Comparison of ENCODE assay signal across 25 cellular contexts in the genomic region with DNA sequence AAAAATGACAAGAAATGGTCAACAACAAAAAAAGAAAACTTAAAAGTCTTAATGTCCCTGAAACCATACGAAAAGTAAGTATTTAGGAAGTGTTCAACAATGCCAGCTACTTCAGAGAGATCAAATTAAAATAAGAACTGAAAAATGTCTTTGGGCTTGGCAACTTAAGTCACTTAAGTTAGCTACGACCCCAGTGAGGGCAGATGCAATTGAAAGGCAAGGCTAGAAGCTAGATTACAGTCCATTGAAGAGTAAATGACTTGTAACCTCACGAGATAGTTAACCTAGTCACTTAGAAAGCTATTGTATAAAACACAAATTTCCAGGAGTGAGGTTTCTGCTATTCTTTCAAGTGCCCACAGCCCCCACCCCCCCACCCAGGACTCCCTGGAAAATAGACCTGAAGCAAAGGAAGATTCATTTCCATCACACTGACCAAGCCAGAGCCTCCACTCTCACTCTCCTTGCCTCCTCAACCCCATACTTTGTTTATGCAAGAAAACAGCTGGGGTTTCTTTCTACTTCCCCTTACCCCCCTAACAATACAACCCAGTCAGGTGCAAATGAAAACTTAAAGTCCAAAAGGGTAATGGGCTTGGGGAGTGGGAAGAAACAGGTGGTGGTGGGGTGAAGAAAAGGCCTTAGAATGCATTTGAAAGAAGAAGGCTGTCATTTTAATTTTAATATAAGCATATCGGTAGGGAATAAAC. TPM values are rescaled to one million over a fixed set of nuclear protein-coding genes. Genes with fewer than 3 reads are reported as not detected.
DNase-seq lines count a peak whose midpoint lies in the region; ATAC-seq, FAIRE-seq and TF ChIP-seq lines count a peak whose summit lies in the region.
"Had no signal": no experiment of that assay in that cellular context is flagged by ENCODE, and none has a peak within 500 bp of the region (broad histone marks: within the 10 kb centered on the region; RNA-seq: fewer than 3 reads in every experiment).

No MANE protein-coding gene starts in this region.

- peaks cover 2% of the 10 kb centered on the region for H3K36me3 ChIP-seq in mammary epithelial cell (ENCODE audit: insufficient read depth, low read length)
- H3K36me3 ChIP-seq: pancreas, right atrium auricular region, SJCRH30 had no signal

- no peak overlapping the region for H3K4me3 ChIP-seq in mammary epithelial cell (replicated peaks in 1 of 3; ENCODE audit: insufficient read depth in 1 of 3, low read depth in 2 of 3, low read length in 3 of 3)
- H3K4me3 ChIP-seq: body of pancreas, left lung, pancreas, right atrium auricular region, SJCRH30, tibial artery had no signal

- TF ChIP-seq POLR2A in GM12891 (IDR thresholded peaks at IDR 0.05; ENCODE audit: low read depth, low read length), result no peak

- H3K4me1 Mint-ChIP-seq in T-helper 17 cell, result peaks cover 11% of the 10 kb centered on the region
- H3K4me1 Mint-ChIP-seq: immature natural killer cell, nephron had no signal

- H3K4me2 ChIP-seq in mammary epithelial cell (ENCODE audit: insufficient read depth, low read depth, low read length), result no peak overlapping the region

- CTCF ChIA-PET in mammary epithelial cell (lab: Charles Lee; ENCODE audit: low non-redundant PET), result no interaction called here

- in situ Hi-C loops in mammary epithelial cell (cut with MboI; ENCODE audit: low sequenced_read_pairs in 2 of 2), result no loop called here

- H3K4me3 Mint-ChIP-seq in T-helper 17 cell, result no peak overlapping the region
- H3K4me3 Mint-ChIP-seq: CD4-positive, alpha-beta T cell; immature natural killer cell; nephron; stimulated activated naive CD8-positive, alpha-beta T cell treated with anti-CD3 and anti-CD28 coated beads, Interleukin-15, Interleukin-2, amounts not matched to agents 100 ng/mL and 50 ng/mL, for 24 hours had no signal

- no TSS peak for BruUV-seq in mammary epithelial cell (replicated peaks; lab: Mats Ljungman, UMichigan)

- no peaks in the 10 kb centered on the region for H3K79me2 ChIP-seq in mammary epithelial cell (ENCODE audit: insufficient read depth, low read length)

- DNase-seq in GM12891 (ENCODE audit: insufficient read length, low spot score) (no peak), T-helper 17 cell (no peak), iPS-NIHi11 (ENCODE audit: low spot score) (peak; percentile 62), mammary epithelial cell (no peak), NCI-H1105 treated with DMSO at 0.1 percent for 48 hours (lab: John Stamatoyannopoulos, UW) (no peak)
- DNase-seq: activated CD4-positive, alpha-beta T cell treated with anti-CD3 and anti-CD28 coated beads, Interleukin-2, amount 50 U/mL, for 1 hour; activated gamma-delta T cell; body of pancreas; CD4-positive, alpha-beta T cell; EL; immature natural killer cell; KG1; left lung; MV-4-11; NCI-H510A treated with DMSO at 0.1 percent for 48 hours; NK-92 treated with Interleukin-12 subunit alpha and Interleukin-12 subunit beta, amount 100 ng/mL, for 24 hours; pancreas; SJCRH30; stimulated activated CD4-positive, alpha-beta T cell treated with anti-CD3 and anti-CD28 coated beads, Interleukin-4, amount 100 ng/mL, for 1 hour; tibial artery had no signal

- peak overlapping the region; percentile 79 for H3K27ac Mint-ChIP-seq in T-helper 17 cell
- H3K27ac Mint-ChIP-seq: CD4-positive, alpha-beta T cell; immature natural killer cell; stimulated activated naive CD8-positive, alpha-beta T cell treated with anti-CD3 and anti-CD28 coated beads, Interleukin-15, Interleukin-2, amounts not matched to agents 100 ng/mL and 50 ng/mL, for 24 hours had no signal

- peaks cover 8% of the 10 kb centered on the region for H3K36me3 Mint-ChIP-seq in T-helper 17 cell (ENCODE audit: low read depth)

- H3K27me3 Mint-ChIP-seq in T-helper 17 cell, result no peaks in the 10 kb centered on the region
- H3K27me3 Mint-ChIP-seq: CD4-positive, alpha-beta T cell; stimulated activated naive CD8-positive, alpha-beta T cell treated with anti-CD3 and anti-CD28 coated beads, Interleukin-15, Interleukin-2, amounts not matched to agents 100 ng/mL and 50 ng/mL, for 24 hours had no signal

- FAIRE-seq in GM12891 (lab: Jason Lieb, UNC), result peak; percentile 41
- FAIRE-seq: pancreas had no signal

- H4K20me1 ChIP-seq in mammary epithelial cell (ENCODE audit: insufficient read depth, low read length), result no peaks in the 10 kb centered on the region

- no peaks in the 10 kb centered on the region for H3K4me1 ChIP-seq in mammary epithelial cell (ENCODE audit: insufficient read depth, low read length)
- H3K4me1 ChIP-seq: body of pancreas, left lung, pancreas, right atrium auricular region, SJCRH30, tibial artery had no signal

- no peak overlapping the region for H3K9ac ChIP-seq in mammary epithelial cell (ENCODE audit: insufficient read depth, low read length)

- intact Hi-C loops in mammary epithelial cell (cut with micrococcal nuclease), result no loop called here

- ATAC-seq in HG02678 (IDR thresholded peaks at IDR 0.05; ENCODE audit: unreplicated experiment), result peak; percentile 55
- ATAC-seq in T-helper 17 cell, result no peak
- no peak for ATAC-seq in SK-N-SH treated with all-trans-retinoic acid at 6 μM for 48 hours
- ATAC-seq: body of pancreas, left lung, pancreas had no signal

- no peak overlapping the region for H3K27ac ChIP-seq in mammary epithelial cell (ENCODE audit: insufficient read depth, low read depth, low read length)
- H3K27ac ChIP-seq: body of pancreas, left lung, pancreas, right atrium auricular region, SJCRH30, tibial artery had no signal

- WGBS in mammary epithelial cell (ENCODE audit: low coverage, missing lambda C conversion rate), result 69% methylated on average over 4 of the region's 4 CpGs

- dilution Hi-C loops in mammary epithelial cell (cut with HindIII; ENCODE audit: low sequenced_read_pairs), result no loop called here

- H3K9me3 ChIP-seq in T-helper 17 cell (ENCODE audit: control insufficient read depth, low read length, poor library complexity, severe bottlenecking) (no peaks in the 10 kb centered on the region), mammary epithelial cell (replicated peaks; ENCODE audit: insufficient read depth, low read length) (no peaks in the 10 kb centered on the region)
- H3K9me3 ChIP-seq: body of pancreas, left lung, pancreas, right atrium auricular region, SJCRH30, tibial artery had no signal

- TF ChIP-seq CTCF in mammary epithelial cell (conservative IDR thresholded peaks at IDR 0.05 in 1 of 2, IDR thresholded peaks at IDR 0.05 in 1 of 2; ENCODE audit: extremely low read depth in 1 of 2, insufficient read depth in 1 of 2, low read depth in 1 of 2, low read length in 2 of 2), result no peak

- no peak overlapping the region for H2AFZ ChIP-seq in mammary epithelial cell (ENCODE audit: low read depth, low read length)

- no peaks in the 10 kb centered on the region for H3K27me3 ChIP-seq in mammary epithelial cell (ENCODE audit: insufficient read depth, low read length)
- H3K27me3 ChIP-seq: body of pancreas, left lung, pancreas, right atrium auricular region, SJCRH30, tibial artery had no signal

TF ChIP-seq in GM12891, 5 proteins besides CTCF, POLR2A, EP300 and RAD21:
- TF ChIP-seq POU2F2 (IDR thresholded peaks at IDR 0.05; ENCODE audit: low read depth, low read length) (no peak), PAX5 (IDR thresholded peaks at IDR 0.05; ENCODE audit: insufficient read depth, low read length, severe bottlenecking) (no peak), POLR2AphosphoS5 (IDR thresholded peaks at IDR 0.05; ENCODE audit: low read depth, low read length) (no peak), SPI1 (IDR thresholded peaks at IDR 0.05; ENCODE audit: low read depth, low read length) (no peak), TAF1 (IDR thresholded peaks at IDR 0.05; ENCODE audit: low read depth, low read length) (no peak)

TF ChIP-seq in SK-N-SH treated with all-trans-retinoic acid at 6 μM for 48 hours, 23 proteins besides CTCF, POLR2A, EP300 and RAD21:
- no peak for TF ChIP-seq OSR1 (CRISPR knock-in tag; IDR thresholded peaks at IDR 0.05)
- TF ChIP-seq ISL1 (CRISPR knock-in tag; IDR thresholded peaks at IDR 0.05), result no peak
- TF ChIP-seq ZFP3 (CRISPR knock-in tag; IDR thresholded peaks at IDR 0.05), result no peak
- TF ChIP-seq ZFP30 (CRISPR knock-in tag; IDR thresholded peaks at IDR 0.05), result no peak
- TF ChIP-seq SNAI2 (CRISPR knock-in tag; IDR thresholded peaks at IDR 0.05), result no peak
- no peak for TF ChIP-seq ESRRG (CRISPR knock-in tag; IDR thresholded peaks at IDR 0.05)
- no peak for TF ChIP-seq ZNF70 (CRISPR knock-in tag; IDR thresholded peaks at IDR 0.05)
- TF ChIP-seq, protein P1, sequence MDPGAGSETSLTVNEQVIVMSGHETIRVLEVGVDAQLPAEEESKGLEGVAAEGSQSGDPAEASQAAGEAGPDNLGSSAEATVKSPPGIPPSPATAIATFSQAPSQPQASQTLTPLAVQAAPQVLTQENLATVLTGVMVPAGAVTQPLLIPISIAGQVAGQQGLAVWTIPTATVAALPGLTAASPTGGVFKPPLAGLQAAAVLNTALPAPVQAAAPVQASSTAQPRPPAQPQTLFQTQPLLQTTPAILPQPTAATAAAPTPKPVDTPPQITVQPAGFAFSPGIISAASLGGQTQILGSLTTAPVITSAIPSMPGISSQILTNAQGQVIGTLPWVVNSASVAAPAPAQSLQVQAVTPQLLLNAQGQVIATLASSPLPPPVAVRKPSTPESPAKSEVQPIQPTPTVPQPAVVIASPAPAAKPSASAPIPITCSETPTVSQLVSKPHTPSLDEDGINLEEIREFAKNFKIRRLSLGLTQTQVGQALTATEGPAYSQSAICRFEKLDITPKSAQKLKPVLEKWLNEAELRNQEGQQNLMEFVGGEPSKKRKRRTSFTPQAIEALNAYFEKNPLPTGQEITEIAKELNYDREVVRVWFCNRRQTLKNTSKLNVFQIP (CRISPR knock-in tag; IDR thresholded peaks at IDR 0.05; ENCODE audit: borderline replicate concordance, low read depth), result no peak
- no peak for TF ChIP-seq TOX (CRISPR knock-in tag; IDR thresholded peaks at IDR 0.05; ENCODE audit: borderline replicate concordance)
- no peak for TF ChIP-seq BACH2 (CRISPR knock-in tag; IDR thresholded peaks at IDR 0.05; ENCODE audit: borderline replicate concordance)

RNA-seq across cellular contexts. Expression of gene RTN4IP1, which starts 14.6 kb away (rescaled TPM):
- 6.8 TPM for polyA plus RNA-seq in GM12891 (2012; ENCODE audit: low read depth, missing spikeins)
- total RNA-seq in T-helper 17 cell (1 to 10 TPM; 3.1 to 5.4 TPM), mammary epithelial cell (1 to 10 TPM; 4.3 to 7.4 TPM)
- 8.3 TPM for polyA plus RNA-seq in mammary epithelial cell
- 18.6 TPM for polyA minus RNA-seq in mammary epithelial cell

RNA-seq across cellular contexts. Expression of gene QRSL1, which starts 14.6 kb away (rescaled TPM):
- 7.3 TPM for polyA plus RNA-seq in GM12891 (2012; ENCODE audit: low read depth, missing spikeins)
- total RNA-seq in T-helper 17 cell (10 to 100 TPM; 11.9 to 12.5 TPM), mammary epithelial cell (10 to 100 TPM; 10.8 to 14.9 TPM)
- polyA plus RNA-seq in mammary epithelial cell, result 6.7 TPM
- 3.4 TPM for polyA minus RNA-seq in mammary epithelial cell
